8 cellular contexts compared by ENCODE assay signal in genomic region chr2:221554769-221555510, GRCh38. TPM values are rescaled to one million over a fixed set of nuclear protein-coding genes. Genes with fewer than 3 reads are reported as not detected.
A peak's percentile ranks its signal among the peaks of the same experiment; 100 is the strongest.
DNase-seq lines count a peak whose midpoint lies in the region; ATAC-seq, FAIRE-seq and TF ChIP-seq lines count a peak whose summit lies in the region.

No MANE protein-coding gene starts in this region.

- H3K36me3 Mint-ChIP-seq in activated T-helper 2 cell treated with anti-CD3 and anti-CD28 coated beads, Interferon-gamma antibody, Interleukin-2, Interleukin-4, amounts not matched to agents 10 μg/mL and 5 μg/mL and 100 μg/mL, durations not matched to agents 14 hours and 24 hours and 36 hours (ENCODE audit: low read depth): no peaks in the 10 kb centered on the region
- H3K36me3 Mint-ChIP-seq in Calu3 (ENCODE audit: insufficient read depth, unreplicated experiment): no peaks in the 10 kb centered on the region

- TF ChIP-seq CTCF in left ventricle myocardium inferior (IDR thresholded peaks at IDR 0.05; ENCODE audit: borderline replicate concordance) (no peak), left lung (IDR thresholded peaks at IDR 0.05) (no peak), Calu3 (IDR thresholded peaks at IDR 0.05; ENCODE audit: unreplicated experiment) (no peak), kidney (IDR thresholded peaks at IDR 0.05; ENCODE audit: borderline replicate concordance, extremely low read depth, insufficient read depth) (no peak)

- H3K36me3 ChIP-seq in left ventricle myocardium inferior: no peaks in the 10 kb centered on the region
- no peaks in the 10 kb centered on the region for H3K36me3 ChIP-seq in left lung
- no peaks in the 10 kb centered on the region for H3K36me3 ChIP-seq in kidney (ENCODE audit: control insufficient read depth in 1 of 2, insufficient read depth in 2 of 2, low read length in 2 of 2)

- CTCF ChIA-PET in Calu3 (lab: Charles Lee): no interaction called here

- H3K9me3 ChIP-seq in left ventricle myocardium inferior (replicated peaks) (no peaks in the 10 kb centered on the region), left lung (no peaks in the 10 kb centered on the region), kidney (ENCODE audit: control insufficient read depth in 1 of 2, low read length in 2 of 2) (no peaks in the 10 kb centered on the region)

- no peak overlapping the region for H3K27ac Mint-ChIP-seq in activated T-helper 2 cell treated with anti-CD3 and anti-CD28 coated beads, Interferon-gamma antibody, Interleukin-2, Interleukin-4, amounts not matched to agents 10 μg/mL and 5 μg/mL and 100 μg/mL, durations not matched to agents 14 hours and 24 hours and 36 hours
- H3K27ac Mint-ChIP-seq in Calu3 (ENCODE audit: unreplicated experiment): no peak overlapping the region

- no peak overlapping the region for H3K4me3 Mint-ChIP-seq in activated T-helper 2 cell treated with anti-CD3 and anti-CD28 coated beads, Interferon-gamma antibody, Interleukin-2, Interleukin-4, amounts not matched to agents 10 μg/mL and 5 μg/mL and 100 μg/mL, durations not matched to agents 14 hours and 24 hours and 36 hours (ENCODE audit: low read depth)
- no peak overlapping the region for H3K4me3 Mint-ChIP-seq in Calu3 (ENCODE audit: low read depth, unreplicated experiment)

- no peak for DNase-seq in left ventricle myocardium inferior
- no peak for DNase-seq in left lung
- no peak for DNase-seq in activated T-helper 2 cell treated with anti-CD3 and anti-CD28 coated beads, Interferon-gamma antibody, Interleukin-2, Interleukin-4, amounts not matched to agents 10 μg/mL and 5 μg/mL and 100 μg/mL, durations not matched to agents 14 hours and 24 hours and 36 hours (ENCODE audit: low spot score)
- DNase-seq in Calu3: no peak
- DNase-seq in kidney: no peak

- H3K9me3 Mint-ChIP-seq in activated T-helper 2 cell treated with anti-CD3 and anti-CD28 coated beads, Interferon-gamma antibody, Interleukin-2, Interleukin-4, amounts not matched to agents 10 μg/mL and 5 μg/mL and 100 μg/mL, durations not matched to agents 14 hours and 24 hours and 36 hours: no peaks in the 10 kb centered on the region
- H3K9me3 Mint-ChIP-seq in Calu3 (ENCODE audit: low read depth, unreplicated experiment): no peaks in the 10 kb centered on the region

- ATAC-seq in GM18498 (IDR thresholded peaks at IDR 0.05; ENCODE audit: unreplicated experiment) (peak; percentile 98), GM21447 (IDR thresholded peaks at IDR 0.05; ENCODE audit: unreplicated experiment) (peak; percentile 97), HG03521 (IDR thresholded peaks at IDR 0.05; ENCODE audit: unreplicated experiment) (peak; percentile 98), left lung (no peak)

- no peak for FAIRE-seq in kidney (lab: Jason Lieb, UNC)

- H3K9ac ChIP-seq in kidney (ENCODE audit: low read length in 2 of 2): peak overlapping the region in 1 of 2 donors; percentile 17

- peaks cover 47% of the 10 kb centered on the region for H3K4me1 ChIP-seq in left ventricle myocardium inferior
- peaks cover 0 to under 1% of the 10 kb centered on the region in 2 donors for H3K4me1 ChIP-seq in left lung
- H3K4me1 ChIP-seq in kidney (ENCODE audit: control insufficient read depth in 1 of 2, insufficient read depth in 1 of 2, low read depth in 1 of 2, low read length in 2 of 2): peaks cover 6 to 13% of the 10 kb centered on the region in 2 donors

- H3K27ac ChIP-seq in left ventricle myocardium inferior (replicated peaks) (peak overlapping the region; percentile 45), left lung (no peak overlapping the region), kidney (ENCODE audit: low read depth in 2 of 2, low read length in 2 of 2) (peak overlapping the region in 1 of 2 donors; percentile 35)

- peaks cover 1% of the 10 kb centered on the region for H3K27me3 Mint-ChIP-seq in activated T-helper 2 cell treated with anti-CD3 and anti-CD28 coated beads, Interferon-gamma antibody, Interleukin-2, Interleukin-4, amounts not matched to agents 10 μg/mL and 5 μg/mL and 100 μg/mL, durations not matched to agents 14 hours and 24 hours and 36 hours (ENCODE audit: low read depth)
- no peaks in the 10 kb centered on the region for H3K27me3 Mint-ChIP-seq in Calu3 (ENCODE audit: unreplicated experiment)

- peaks cover 4% of the 10 kb centered on the region for H3K4me1 Mint-ChIP-seq in activated T-helper 2 cell treated with anti-CD3 and anti-CD28 coated beads, Interferon-gamma antibody, Interleukin-2, Interleukin-4, amounts not matched to agents 10 μg/mL and 5 μg/mL and 100 μg/mL, durations not matched to agents 14 hours and 24 hours and 36 hours (ENCODE audit: low read depth)
- H3K4me1 Mint-ChIP-seq in Calu3 (ENCODE audit: low read depth, unreplicated experiment): peaks cover 15% of the 10 kb centered on the region

- H3K4me3 ChIP-seq in left ventricle myocardium inferior (peak overlapping the region; percentile 20), left lung (no peak overlapping the region), kidney (ENCODE audit: low read length in 2 of 2) (peak overlapping the region in 1 of 2 donors; percentile 33)

- BruUV-seq in Calu3 (replicated peaks; lab: Mats Ljungman, UMichigan): no TSS peak

- intact Hi-C loops in left ventricle myocardium inferior (cut with micrococcal nuclease): no loop called here
- intact Hi-C loops in left lung (cut with DNase I): no loop called here
- intact Hi-C loops in activated T-helper 2 cell treated with anti-CD3 and anti-CD28 coated beads, Interferon-gamma antibody, Interleukin-2, Interleukin-4, amounts not matched to agents 10 μg/mL and 5 μg/mL and 100 μg/mL, durations not matched to agents 14 hours and 24 hours and 36 hours (cut with micrococcal nuclease): no loop called here
- intact Hi-C loops in Calu3 (cut with micrococcal nuclease; ENCODE audit: unreplicated experiment): no loop called here
- intact Hi-C loops in kidney (cut with DNase I): no loop called here

- H3K27me3 ChIP-seq in left ventricle myocardium inferior (ENCODE audit: low read depth): no peaks in the 10 kb centered on the region
- H3K27me3 ChIP-seq in left lung: no peaks in the 10 kb centered on the region

RNA-seq across cellular contexts. Expression of gene EPHA4, which starts 17.2 kb away (rescaled TPM):
- total RNA-seq in left ventricle myocardium inferior (40.6 TPM), left lung (10 to 100 TPM; 17.7 to 41.0 TPM), Calu3 (2022) (2.8 and 3.2 TPM in 2 replicates), kidney (38.0 TPM)
- 0.67 and 1.2 TPM in 2 replicates for total RNA-seq in activated T-helper 2 cell treated with anti-CD3 and anti-CD28 coated beads, Interferon-gamma antibody, Interleukin-2, Interleukin-4, amounts not matched to agents 10 μg/mL and 5 μg/mL and 100 μg/mL, durations not matched to agents 14 hours and 24 hours and 36 hours
- 4.8 TPM for polyA plus RNA-seq in kidney (ENCODE audit: insufficient read depth, low read depth, low replicate concordance)
